ENCODE assay signal across 8 cellular contexts in genomic region chr6:41936073-41936837, GRCh38. TPM values are rescaled to one million over a fixed set of nuclear protein-coding genes. Genes with fewer than 3 reads are reported as not detected.
DNase-seq lines count a peak whose midpoint lies in the region; ATAC-seq, FAIRE-seq and TF ChIP-seq lines count a peak whose summit lies in the region.

No MANE protein-coding gene starts in this region.

- FAIRE-seq in GM18507 (lab: Jason Lieb, UNC), result peak; percentile 90

- no peak overlapping the region for H2AFZ ChIP-seq in ACC112 (ENCODE audit: low read length, unreplicated experiment)

- no peak overlapping the region for H3K4me3 Mint-ChIP-seq in endothelial cell (ENCODE audit: unreplicated experiment)
- peak overlapping the region; percentile 43 for H3K4me3 Mint-ChIP-seq in stimulated activated memory B cell treated with anti-CD40 and anti-IgM and Interleukin-4, amounts not matched to agents 10 μg/mL and 1 μg/mL and 100 μg/mL, for 72 hours

- H3K27me3 ChIP-seq in ACC112 (ENCODE audit: insufficient read depth, low read length) (no peaks in the 10 kb centered on the region), muscle layer of colon (ENCODE audit: control insufficient read depth in 1 of 2, insufficient read depth in 2 of 2, low read length in 2 of 2) (no peaks in the 10 kb centered on the region)

- H3K27ac ChIP-seq in ACC112 (ENCODE audit: low read depth, low read length) (peak overlapping the region; percentile 63), muscle layer of colon (ENCODE audit: low read depth, low read length) (peak overlapping the region; percentile 4)

- peak; percentile 87 for TF ChIP-seq CTCF in endothelial cell (IDR thresholded peaks at IDR 0.05; ENCODE audit: unreplicated experiment)

- H3K4me1 ChIP-seq in ACC112 (ENCODE audit: control insufficient read depth, insufficient read depth, low read length, unreplicated experiment), result peaks cover 71% of the 10 kb centered on the region
- peaks cover 44% of the 10 kb centered on the region for H3K4me1 ChIP-seq in muscle layer of colon (ENCODE audit: insufficient read depth, low read length)

- H3K4me1 Mint-ChIP-seq in endothelial cell (ENCODE audit: unreplicated experiment), result peaks cover 28% of the 10 kb centered on the region
- H3K4me1 Mint-ChIP-seq in stimulated activated memory B cell treated with anti-CD40 and anti-IgM and Interleukin-4, amounts not matched to agents 10 μg/mL and 1 μg/mL and 100 μg/mL, for 72 hours, result peaks cover 78% of the 10 kb centered on the region

- H3K79me2 ChIP-seq in ACC112 (ENCODE audit: control insufficient read depth, insufficient read depth, low read length, unreplicated experiment), result peaks cover 63% of the 10 kb centered on the region

- peaks cover 26% of the 10 kb centered on the region for H3K36me3 Mint-ChIP-seq in endothelial cell (ENCODE audit: low read depth, unreplicated experiment)
- peaks cover 34% of the 10 kb centered on the region for H3K36me3 Mint-ChIP-seq in stimulated activated memory B cell treated with anti-CD40 and anti-IgM and Interleukin-4, amounts not matched to agents 10 μg/mL and 1 μg/mL and 100 μg/mL, for 72 hours

- H3K4me3 ChIP-seq in ACC112 (ENCODE audit: low read depth, low read length) (no peak overlapping the region), muscle layer of colon (ENCODE audit: low read depth in 1 of 2, low read length in 2 of 2) (no peak overlapping the region)

- peaks cover 6% of the 10 kb centered on the region for H3K27me3 Mint-ChIP-seq in endothelial cell (ENCODE audit: unreplicated experiment)
- H3K27me3 Mint-ChIP-seq in stimulated activated memory B cell treated with anti-CD40 and anti-IgM and Interleukin-4, amounts not matched to agents 10 μg/mL and 1 μg/mL and 100 μg/mL, for 72 hours, result no peaks in the 10 kb centered on the region

- no peak overlapping the region for H3K9ac ChIP-seq in muscle layer of colon (ENCODE audit: low read length)

- no peaks in the 10 kb centered on the region for H3K9me3 ChIP-seq in muscle layer of colon (ENCODE audit: low read length)

- no peak overlapping the region for H3K27ac Mint-ChIP-seq in endothelial cell (ENCODE audit: unreplicated experiment)
- peak overlapping the region; percentile 68 for H3K27ac Mint-ChIP-seq in stimulated activated memory B cell treated with anti-CD40 and anti-IgM and Interleukin-4, amounts not matched to agents 10 μg/mL and 1 μg/mL and 100 μg/mL, for 72 hours

- ATAC-seq in HG03460 (IDR thresholded peaks at IDR 0.05; ENCODE audit: unreplicated experiment), result peak; percentile 48
- ATAC-seq in stimulated activated memory B cell treated with anti-CD40 and anti-IgM and Interleukin-4, amounts not matched to agents 10 μg/mL and 1 μg/mL and 100 μg/mL, for 72 hours, result peak; percentile 79

- DNase-seq in GM18507 (ENCODE audit: extremely low spot score, insufficient read length, low read depth) (peak; percentile 49), NOMO-1 treated with dmso at 0.1 percent for 144 hours (lab: John Stamatoyannopoulos, UW; ENCODE audit: unreplicated experiment) (peak; percentile 92), endothelial cell (ENCODE audit: low spot score) (peak; percentile 68)
- peak; percentile 55 for DNase-seq in activated CD8-positive, alpha-beta memory T cell treated with anti-CD3 and anti-CD28 coated beads, Interleukin-2, amount 50 U/mL, for 24 hours (ENCODE audit: extremely low read depth)

- H3K36me3 ChIP-seq in ACC112 (ENCODE audit: insufficient read depth, low read length) (peaks cover 36% of the 10 kb centered on the region), muscle layer of colon (ENCODE audit: insufficient read depth, low read length) (peaks cover 50% of the 10 kb centered on the region)

- H3K9me3 Mint-ChIP-seq in endothelial cell (ENCODE audit: unreplicated experiment), result no peaks in the 10 kb centered on the region
- no peaks in the 10 kb centered on the region for H3K9me3 Mint-ChIP-seq in stimulated activated memory B cell treated with anti-CD40 and anti-IgM and Interleukin-4, amounts not matched to agents 10 μg/mL and 1 μg/mL and 100 μg/mL, for 72 hours

RNA-seq across cellular contexts. Expression of gene CCND3, which starts 5.4 kb away (rescaled TPM):
- total RNA-seq in endothelial cell (ENCODE audit: unreplicated experiment), result 39.3 TPM

RNA-seq across cellular contexts. Expression of gene BYSL, which starts 15.0 kb away (rescaled TPM):
- 21.9 TPM for total RNA-seq in endothelial cell (ENCODE audit: unreplicated experiment)

RNA-seq across cellular contexts. Expression of gene MED20, which starts 15.3 kb away (rescaled TPM):
- total RNA-seq in endothelial cell (ENCODE audit: unreplicated experiment), result 39.4 TPM

RNA-seq across cellular contexts. Expression of gene USP49, which starts 41.1 kb away (rescaled TPM):
- total RNA-seq in endothelial cell (ENCODE audit: unreplicated experiment), result 7.1 TPM
